In the genomic region with DNA sequence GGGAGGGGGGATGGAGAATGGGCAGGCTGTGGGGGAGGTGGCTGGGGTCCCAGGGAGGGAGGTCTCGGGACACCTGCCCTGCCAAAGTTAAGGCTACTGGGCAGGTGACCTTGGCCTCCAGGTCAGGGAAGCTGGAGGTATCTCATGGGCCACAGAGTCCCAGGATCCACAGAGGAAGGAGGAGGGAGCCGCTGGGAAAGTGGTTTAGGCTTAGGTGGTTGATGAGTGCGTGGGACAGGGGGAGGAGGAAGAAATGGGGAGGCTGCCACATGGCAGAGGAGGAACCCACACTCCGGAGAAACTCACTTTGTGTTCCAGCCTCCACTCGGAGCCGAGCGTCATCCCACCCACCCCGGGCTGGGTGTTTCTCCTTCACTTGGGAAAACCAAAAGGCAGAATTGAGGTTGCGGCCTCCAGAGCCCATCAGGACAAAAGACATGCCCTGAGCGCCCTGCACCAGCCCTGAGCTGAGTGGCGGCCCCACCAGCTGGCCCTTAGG, we compare ENCODE assay signal across 25 cellular contexts. TPM values are rescaled to one million over a fixed set of nuclear protein-coding genes. Genes with fewer than 3 reads are reported as not detected.
DNase-seq lines count a peak whose midpoint lies in the region; ATAC-seq and TF ChIP-seq lines count a peak whose summit lies in the region.
"Had no signal": no experiment of that assay in that cellular context is flagged by ENCODE, and none has a peak within 500 bp of the region (broad histone marks: within the 10 kb centered on the region; RNA-seq: fewer than 3 reads in every experiment).

No MANE protein-coding gene starts in this region.

- TF ChIP-seq POLR2A in spleen (IDR thresholded peaks at IDR 0.05), result no peak

- no peaks in the 10 kb centered on the region for H3K9me3 Mint-ChIP-seq in mesothelial cell of epicardium
- H3K9me3 Mint-ChIP-seq in activated T-helper 1 cell treated with anti-CD3 and anti-CD28 coated beads, Interleukin-12 subunit alpha, Interleukin-12 subunit beta, Interleukin-2, Interleukin-4 antibody, amounts not matched to agents 30 ng/mL and 10 ng/mL and 1 ng/mL, durations not matched to agents 14 hours and 24 hours and 36 hours, result no peaks in the 10 kb centered on the region
- H3K9me3 Mint-ChIP-seq: activated naive CD4-positive, alpha-beta T cell treated with anti-CD3 and anti-CD28 coated beads for 36 hours; activated T-cell treated with anti-CD3 and anti-CD28 coated beads, Interleukin-2, amount 50 U/mL, for 24 hours; central memory CD8-positive, alpha-beta T cell; H9; naive thymus-derived CD4-positive, alpha-beta T cell; stimulated activated naive B cell treated with anti-CD40 and anti-IgM and Interleukin-4, amounts not matched to agents 10 μg/mL and 1 μg/mL and 100 μg/mL, for 72 hours had no signal

- peaks cover 26% of the 10 kb centered on the region for H3K4me1 ChIP-seq in GM23248 (ENCODE audit: insufficient read depth)
- H3K4me1 ChIP-seq in spleen, result peaks cover 0 to 10% (median 6%) of the 10 kb centered on the region in 6 donors

- DNase-seq in GM23248 (no peak), coronary artery (ENCODE audit: low spot score) (no peak), mesothelial cell of epicardium (ENCODE audit: low spot score in 2 of 2, unreplicated experiment in 2 of 2) (no peak), spleen (peak; percentile 45), NCI-H1092 (lab: John Stamatoyannopoulos, UW) (no peak), MG63 (no peak)
- DNase-seq in activated T-helper 1 cell treated with anti-CD3 and anti-CD28 coated beads, Interleukin-12 subunit alpha, Interleukin-12 subunit beta, Interleukin-2, Interleukin-4 antibody, amounts not matched to agents 30 ng/mL and 10 ng/mL and 1 ng/mL, durations not matched to agents 14 hours and 24 hours and 36 hours (ENCODE audit: low spot score), result no peak
- DNase-seq: activated CD8-positive, alpha-beta memory T cell treated with anti-CD3 and anti-CD28 coated beads for 24 hours; activated naive CD4-positive, alpha-beta T cell treated with anti-CD3 and anti-CD28 coated beads for 36 hours; activated T-cell treated with anti-CD3 and anti-CD28 coated beads, Interleukin-2, amount 50 U/mL, for 24 hours; amygdala; H9; mesendoderm; MM.1S; naive thymus-derived CD4-positive, alpha-beta T cell; NCI-H1436; NCI-H510A treated with DMSO at 0.1 percent for 48 hours; stimulated activated naive B cell treated with anti-CD40 and anti-IgM and Interleukin-4, amounts not matched to agents 10 μg/mL and 1 μg/mL and 100 μg/mL, for 72 hours; thyroid gland had no signal

- H3K27ac ChIP-seq in GM23248 (0 out of 2 replicates have a peak overlapping the region, but pooled peaks have one; percentile 31), coronary artery (peak overlapping the region; percentile 80 to 96), spleen (no peak overlapping the region)
- H3K27ac ChIP-seq: epithelial cell of prostate, SJSA1 had no signal

- H3K4me1 Mint-ChIP-seq in mesothelial cell of epicardium, result peaks cover 45% of the 10 kb centered on the region
- H3K4me1 Mint-ChIP-seq in activated T-helper 1 cell treated with anti-CD3 and anti-CD28 coated beads, Interleukin-12 subunit alpha, Interleukin-12 subunit beta, Interleukin-2, Interleukin-4 antibody, amounts not matched to agents 30 ng/mL and 10 ng/mL and 1 ng/mL, durations not matched to agents 14 hours and 24 hours and 36 hours (ENCODE audit: low read depth), result no peaks in the 10 kb centered on the region
- H3K4me1 Mint-ChIP-seq: central memory CD8-positive, alpha-beta T cell had no signal

- no peaks in the 10 kb centered on the region for H3K79me2 ChIP-seq in GM23248 (ENCODE audit: insufficient read depth)

- H2AFZ ChIP-seq in GM23248, result peak overlapping the region; percentile 41; the same call in 1 of the 2 replicates

- intact Hi-C loops in spleen (cut with DNase I; ENCODE audit: low total_unique reads), result no loop called here
- intact Hi-C loops in activated T-helper 1 cell treated with anti-CD3 and anti-CD28 coated beads, Interleukin-12 subunit alpha, Interleukin-12 subunit beta, Interleukin-2, Interleukin-4 antibody, amounts not matched to agents 30 ng/mL and 10 ng/mL and 1 ng/mL, durations not matched to agents 14 hours and 24 hours and 36 hours (cut with micrococcal nuclease), result no loop called here

- TF ChIP-seq CTCF in coronary artery (IDR thresholded peaks at IDR 0.05), result no peak
- TF ChIP-seq CTCF in mesothelial cell of epicardium (IDR thresholded peaks at IDR 0.05; ENCODE audit: unreplicated experiment), result no peak
- TF ChIP-seq CTCF in spleen (IDR thresholded peaks at IDR 0.05 in 8 of 11, conservative IDR thresholded peaks at IDR 0.05 in 3 of 11), result no peak

- 88 to 92% methylated on average over 10 to 11 of the region's 11 CpGs for WGBS in GM23248 (ENCODE audit: low coverage in 1 of 2, low lambda C conversion rate in 2 of 2, missing lambda C conversion rate in 2 of 2), 2 experiments
- WGBS in spleen, 5 donors, result 84 to 94% (median 89%) methylated on average over 11 of the region's 11 CpGs

- H3K9ac ChIP-seq in GM23248, result no peak overlapping the region

- H3K27me3 Mint-ChIP-seq in mesothelial cell of epicardium (ENCODE audit: low read depth), result no peaks in the 10 kb centered on the region
- H3K27me3 Mint-ChIP-seq in activated T-helper 1 cell treated with anti-CD3 and anti-CD28 coated beads, Interleukin-12 subunit alpha, Interleukin-12 subunit beta, Interleukin-2, Interleukin-4 antibody, amounts not matched to agents 30 ng/mL and 10 ng/mL and 1 ng/mL, durations not matched to agents 14 hours and 24 hours and 36 hours (ENCODE audit: insufficient read depth), result peaks cover 9% of the 10 kb centered on the region
- H3K27me3 Mint-ChIP-seq: activated T-cell treated with anti-CD3 and anti-CD28 coated beads, Interleukin-2, amount 50 U/mL, for 24 hours; naive thymus-derived CD4-positive, alpha-beta T cell had no signal

- no peak overlapping the region for H3K4me2 ChIP-seq in GM23248 (ENCODE audit: unreplicated experiment)

- H3K27me3 ChIP-seq in GM23248 (replicated peaks; ENCODE audit: insufficient read depth) (no peaks in the 10 kb centered on the region), spleen (replicated peaks in 1 of 7) (no peaks in the 10 kb centered on the region), MG63 (no peaks in the 10 kb centered on the region)
- H3K27me3 ChIP-seq: SJSA1, thyroid gland had no signal

- no peak for ATAC-seq in GM18858 (IDR thresholded peaks at IDR 0.05; ENCODE audit: unreplicated experiment)
- ATAC-seq: naive thymus-derived CD4-positive, alpha-beta T cell; Panc1; stimulated activated naive B cell treated with anti-CD40 and anti-IgM and Interleukin-4, amounts not matched to agents 10 μg/mL and 1 μg/mL and 100 μg/mL, for 72 hours had no signal

- no peaks in the 10 kb centered on the region for H3K36me3 ChIP-seq in GM23248 (ENCODE audit: low read depth)
- no peaks in the 10 kb centered on the region for H3K36me3 ChIP-seq in spleen
- no peaks in the 10 kb centered on the region for H3K36me3 ChIP-seq in MG63
- H3K36me3 ChIP-seq: SJSA1, thyroid gland had no signal

- no peak overlapping the region for H3K4me3 Mint-ChIP-seq in mesothelial cell of epicardium
- no peak overlapping the region for H3K4me3 Mint-ChIP-seq in activated T-helper 1 cell treated with anti-CD3 and anti-CD28 coated beads, Interleukin-12 subunit alpha, Interleukin-12 subunit beta, Interleukin-2, Interleukin-4 antibody, amounts not matched to agents 30 ng/mL and 10 ng/mL and 1 ng/mL, durations not matched to agents 14 hours and 24 hours and 36 hours
- H3K4me3 Mint-ChIP-seq: activated naive CD4-positive, alpha-beta T cell treated with anti-CD3 and anti-CD28 coated beads for 36 hours; activated T-cell treated with anti-CD3 and anti-CD28 coated beads, Interleukin-2, amount 50 U/mL, for 24 hours; CD14-positive monocyte; central memory CD8-positive, alpha-beta T cell; H9; naive thymus-derived CD4-positive, alpha-beta T cell; stimulated activated naive B cell treated with anti-CD40 and anti-IgM and Interleukin-4, amounts not matched to agents 10 μg/mL and 1 μg/mL and 100 μg/mL, for 72 hours had no signal

- H3F3A ChIP-seq in GM23248 (ENCODE audit: insufficient read depth), result 0 out of 2 replicates have a peak, but pooled peaks cover 4% of the 10 kb centered on the region

- H3K4me3 ChIP-seq in GM23248 (no peak overlapping the region), coronary artery (no peak overlapping the region), spleen (no peak overlapping the region), MG63 (no peak overlapping the region)
- H3K4me3 ChIP-seq: SJSA1, thyroid gland had no signal

- H3K9me2 ChIP-seq in GM23248 (ENCODE audit: insufficient read depth), result no peaks in the 10 kb centered on the region

- in situ Hi-C loops in GM23248 (cut with MboI), result loop anchor here (25.0 kb wide), 1 partner anchor 783 kb away; a partner anchor contains a TSS

- H3K36me3 Mint-ChIP-seq in mesothelial cell of epicardium, result no peaks in the 10 kb centered on the region
- no peaks in the 10 kb centered on the region for H3K36me3 Mint-ChIP-seq in activated T-helper 1 cell treated with anti-CD3 and anti-CD28 coated beads, Interleukin-12 subunit alpha, Interleukin-12 subunit beta, Interleukin-2, Interleukin-4 antibody, amounts not matched to agents 30 ng/mL and 10 ng/mL and 1 ng/mL, durations not matched to agents 14 hours and 24 hours and 36 hours (ENCODE audit: low read depth)
- H3K36me3 Mint-ChIP-seq: CD14-positive monocyte; naive thymus-derived CD4-positive, alpha-beta T cell; stimulated activated naive B cell treated with anti-CD40 and anti-IgM and Interleukin-4, amounts not matched to agents 10 μg/mL and 1 μg/mL and 100 μg/mL, for 72 hours had no signal

- no peaks in the 10 kb centered on the region for H4K20me1 ChIP-seq in GM23248 (ENCODE audit: insufficient read depth)

- H3K27ac Mint-ChIP-seq in mesothelial cell of epicardium, result peak overlapping the region; percentile 81
- no peak overlapping the region for H3K27ac Mint-ChIP-seq in activated T-helper 1 cell treated with anti-CD3 and anti-CD28 coated beads, Interleukin-12 subunit alpha, Interleukin-12 subunit beta, Interleukin-2, Interleukin-4 antibody, amounts not matched to agents 30 ng/mL and 10 ng/mL and 1 ng/mL, durations not matched to agents 14 hours and 24 hours and 36 hours
- H3K27ac Mint-ChIP-seq: activated naive CD4-positive, alpha-beta T cell treated with anti-CD3 and anti-CD28 coated beads for 36 hours; activated T-cell treated with anti-CD3 and anti-CD28 coated beads, Interleukin-2, amount 50 U/mL, for 24 hours; stimulated activated naive B cell treated with anti-CD40 and anti-IgM and Interleukin-4, amounts not matched to agents 10 μg/mL and 1 μg/mL and 100 μg/mL, for 72 hours had no signal

- H3K9me3 ChIP-seq in GM23248 (ENCODE audit: low read depth), result no peaks in the 10 kb centered on the region
- H3K9me3 ChIP-seq in spleen, result no peaks in the 10 kb centered on the region
- no peaks in the 10 kb centered on the region for H3K9me3 ChIP-seq in MG63
- H3K9me3 ChIP-seq: SJSA1, thyroid gland had no signal

RNA-seq across cellular contexts. Expression of a gene that starts 46.1 kb away (rescaled TPM):
- 5.6 and 8.9 TPM in 2 replicates for total RNA-seq in GM23248 (2014; rRNA removed; shearing (Covaris generic))
- 7.5 and 8.9 TPM in 2 replicates for polyA plus RNA-seq in GM23248 (2016; fragmentation: Nextera tagmentation; extraction: Ambion mirVana)
- 26.3 to 28.5 TPM (median 28.0 TPM) in 3 replicates for total RNA-seq in mesothelial cell of epicardium
- 10 to 100 TPM; 17.0 to 29.6 (median 21.6) TPM for total RNA-seq in spleen
- 10 to 100 TPM; 17.7 to 25.4 (median 25.1) TPM for polyA plus RNA-seq in spleen
- total RNA-seq in activated T-helper 1 cell treated with anti-CD3 and anti-CD28 coated beads, Interleukin-12 subunit alpha, Interleukin-12 subunit beta, Interleukin-2, Interleukin-4 antibody, amounts not matched to agents 30 ng/mL and 10 ng/mL and 1 ng/mL, durations not matched to agents 14 hours and 24 hours and 36 hours, result 12.7 and 14.6 TPM in 2 replicates
- 0.59 and 0.92 TPM in 2 replicates for total RNA-seq in MG63 (2014; rRNA removed; shearing (Covaris generic); ENCODE audit: low replicate concordance)

Comparison
In these comparisons a context has a peak if more than half of its experiments do, and no peak if none do; other contexts are left out.
1. H3K27ac ChIP-seq: peak in GM23248 (single experiment) and coronary artery (2 of 2); none in spleen (0 of 8).